Comparison of ENCODE assay signal across 7 cellular contexts in the genomic region with DNA sequence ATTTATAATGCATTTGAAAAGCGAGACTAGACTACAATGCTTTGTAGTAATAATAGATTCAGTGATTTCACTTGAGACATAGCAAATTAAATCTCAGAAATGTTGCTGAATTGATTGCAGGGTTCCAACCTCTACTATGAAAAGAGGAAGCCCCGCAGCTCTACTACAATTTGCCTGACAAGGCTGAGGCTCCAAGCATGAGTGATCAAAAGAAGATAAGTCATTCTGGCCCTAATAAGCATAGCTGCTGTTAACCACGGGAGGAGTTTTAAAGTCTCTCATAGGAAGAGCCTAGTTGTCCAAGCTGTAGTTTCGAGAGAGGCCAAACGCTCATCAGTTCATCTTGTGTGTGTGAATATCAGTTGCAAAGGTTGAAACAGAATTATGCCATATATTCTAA.
ATAC-seq lines count a peak whose summit lies in the region.

No MANE protein-coding gene starts in this region.

- peak; percentile 72 for ATAC-seq in GM18519 (IDR thresholded peaks at IDR 0.05; ENCODE audit: low FRiP score, unreplicated experiment)
- peak; percentile 74 for ATAC-seq in GM19023 (IDR thresholded peaks at IDR 0.05; ENCODE audit: unreplicated experiment)
- peak; percentile 94 for ATAC-seq in GM21360 (IDR thresholded peaks at IDR 0.05; ENCODE audit: unreplicated experiment)
- ATAC-seq in GM21786 (IDR thresholded peaks at IDR 0.05; ENCODE audit: unreplicated experiment), result peak; percentile 55
- peak; percentile 99 for ATAC-seq in HG02885 (IDR thresholded peaks at IDR 0.05; ENCODE audit: poor library complexity, unreplicated experiment)
- peak; percentile 68 for ATAC-seq in HG03342 (IDR thresholded peaks at IDR 0.05; ENCODE audit: unreplicated experiment)
- peak; percentile 99 for ATAC-seq in HG03565 (IDR thresholded peaks at IDR 0.05; ENCODE audit: unreplicated experiment)

Comparison
In these comparisons a context has a peak if more than half of its experiments do, and no peak if none do; other contexts are left out.
1. Peak in every context shown above with its lines: ATAC-seq.